ENCODE assay signal across 20 cellular contexts in genomic region chr10:64036996-64037666, GRCh38.
DNase-seq lines count a peak whose midpoint lies in the region; ATAC-seq, FAIRE-seq and TF ChIP-seq lines count a peak whose summit lies in the region.
"Had no signal": no experiment of that assay in that cellular context is flagged by ENCODE, and none has a peak within 500 bp of the region (broad histone marks: within the 10 kb centered on the region; RNA-seq: fewer than 3 reads in every experiment).

No MANE protein-coding gene starts in this region.

- peaks cover 17% of the 10 kb centered on the region for H3K4me1 Mint-ChIP-seq in mesothelial cell of epicardium

- ATAC-seq in sciatic nerve (peak; percentile 31), HG03175 (IDR thresholded peaks at IDR 0.05; ENCODE audit: unreplicated experiment) (no peak)
- ATAC-seq: right lobe of liver; stimulated activated naive B cell treated with anti-CD40 and anti-IgM and Interleukin-4, amounts not matched to agents 10 μg/mL and 1 μg/mL and 100 μg/mL, for 72 hours had no signal

- intact Hi-C loops in sciatic nerve (cut with DNase I), result no loop called here

- peak; percentile 58 for DNase-seq in cerebellum (ENCODE audit: low spot score)
- DNase-seq in midbrain (lab: John Stamatoyannopoulos, UW), result peak; percentile 10
- DNase-seq in sciatic nerve (ENCODE audit: low spot score), result no peak
- DNase-seq in mesothelial cell of epicardium (ENCODE audit: low spot score in 2 of 2, unreplicated experiment in 2 of 2), result no peak
- DNase-seq in cortex of kidney (lab: John Stamatoyannopoulos, UW), result no peak
- DNase-seq in RCC 7860 (ENCODE audit: low spot score), result no peak
- DNase-seq: activated CD4-positive, alpha-beta T cell treated with anti-CD3 and anti-CD28 coated beads, Interleukin-2, amount 10 ng/mL, durations not matched to agents 7 days and 5 days; activated CD8-positive, alpha-beta memory T cell treated with anti-CD3 and anti-CD28 coated beads, Interleukin-2, amount 50 U/mL, for 4 hours; activated effector memory CD4-positive, alpha-beta T cell treated with Interleukin-2 at 50 U/mL for 16 hours; effector memory CD4-positive, alpha-beta T cell; Karpas-422; NCI-H1092; NCI-H2081; right lobe of liver; stimulated activated naive B cell treated with anti-CD40 and anti-IgM and Interleukin-4, amounts not matched to agents 10 μg/mL and 1 μg/mL and 100 μg/mL, for 72 hours had no signal

- no peak overlapping the region for H3K4me3 Mint-ChIP-seq in mesothelial cell of epicardium
- H3K4me3 Mint-ChIP-seq: activated CD4-positive, alpha-beta T cell treated with anti-CD3 and anti-CD28 coated beads, Interleukin-2, amount 10 ng/mL, durations not matched to agents 7 days and 5 days; stimulated activated naive B cell treated with anti-CD40 and anti-IgM and Interleukin-4, amounts not matched to agents 10 μg/mL and 1 μg/mL and 100 μg/mL, for 72 hours; type B pancreatic cell had no signal

- H3K4me1 ChIP-seq in HEK293 (ENCODE audit: control insufficient read depth, insufficient read depth, low read length), result no peaks in the 10 kb centered on the region

- no peaks in the 10 kb centered on the region for H3K36me3 Mint-ChIP-seq in mesothelial cell of epicardium
- H3K36me3 Mint-ChIP-seq: stimulated activated naive B cell treated with anti-CD40 and anti-IgM and Interleukin-4, amounts not matched to agents 10 μg/mL and 1 μg/mL and 100 μg/mL, for 72 hours; type B pancreatic cell had no signal

- no peak for TF ChIP-seq CTCF in HEK293 (tag by site-specific recombination; IDR thresholded peaks at IDR 0.05)
- no peak for TF ChIP-seq CTCF in mesothelial cell of epicardium (IDR thresholded peaks at IDR 0.05; ENCODE audit: unreplicated experiment)

- CTCF ChIA-PET in HEK293 (lab: Yijun Ruan, JAX), result interaction anchor here (0.5 to 0.7 kb wide), 3 partner anchors 172 to 987 kb away, joined by 3 read pairs; no protein-coding TSS in a partner anchor

- peaks cover 6% of the 10 kb centered on the region for H3K27me3 Mint-ChIP-seq in mesothelial cell of epicardium (ENCODE audit: low read depth)

- no peak overlapping the region for H3K4me3 ChIP-seq in HEK293 (ENCODE audit: low read depth, low read length)
- H3K4me3 ChIP-seq: right lobe of liver had no signal

- POLR2A ChIA-PET in HEK293 (lab: Yijun Ruan, JAX), result no interaction called here

- H3K9me3 ChIP-seq in HEK293 (ENCODE audit: control insufficient read depth, insufficient read depth, low read depth, low read length), result no peaks in the 10 kb centered on the region
- H3K9me3 ChIP-seq: right lobe of liver had no signal

- H3K27ac ChIP-seq in HEK293 (ENCODE audit: extremely low read depth, low read depth, low read length), result no peak overlapping the region
- H3K27ac ChIP-seq: right lobe of liver had no signal

- H3K27ac Mint-ChIP-seq in mesothelial cell of epicardium, result no peak overlapping the region
- H3K27ac Mint-ChIP-seq: activated CD4-positive, alpha-beta T cell treated with anti-CD3 and anti-CD28 coated beads, Interleukin-2, amount 10 ng/mL, durations not matched to agents 7 days and 5 days; stimulated activated naive B cell treated with anti-CD40 and anti-IgM and Interleukin-4, amounts not matched to agents 10 μg/mL and 1 μg/mL and 100 μg/mL, for 72 hours; type B pancreatic cell had no signal

- H3K9me3 Mint-ChIP-seq in mesothelial cell of epicardium, result no peaks in the 10 kb centered on the region
- H3K9me3 Mint-ChIP-seq: activated CD4-positive, alpha-beta T cell treated with anti-CD3 and anti-CD28 coated beads, Interleukin-2, amount 10 ng/mL, durations not matched to agents 7 days and 5 days; stimulated activated naive B cell treated with anti-CD40 and anti-IgM and Interleukin-4, amounts not matched to agents 10 μg/mL and 1 μg/mL and 100 μg/mL, for 72 hours; type B pancreatic cell had no signal

- FAIRE-seq in RCC 7860 (lab: Jason Lieb, UNC), result no peak
- FAIRE-seq: HTR-8/SVneo, keratinocyte had no signal

- H3K36me3 ChIP-seq in HEK293 (ENCODE audit: control insufficient read depth in 2 of 2, insufficient read depth in 1 of 2, low read length in 2 of 2), result no peaks in the 10 kb centered on the region
- H3K36me3 ChIP-seq: right lobe of liver had no signal

TF ChIP-seq in HEK293, 187 proteins besides CTCF, POLR2A, EP300 and RAD21:
- TF ChIP-seq SCRT2 (tag by site-specific recombination; IDR thresholded peaks at IDR 0.05), result 0 out of 2 replicates have a peak, but pooled peaks have one; percentile 4
- TF ChIP-seq, protein P1, sequence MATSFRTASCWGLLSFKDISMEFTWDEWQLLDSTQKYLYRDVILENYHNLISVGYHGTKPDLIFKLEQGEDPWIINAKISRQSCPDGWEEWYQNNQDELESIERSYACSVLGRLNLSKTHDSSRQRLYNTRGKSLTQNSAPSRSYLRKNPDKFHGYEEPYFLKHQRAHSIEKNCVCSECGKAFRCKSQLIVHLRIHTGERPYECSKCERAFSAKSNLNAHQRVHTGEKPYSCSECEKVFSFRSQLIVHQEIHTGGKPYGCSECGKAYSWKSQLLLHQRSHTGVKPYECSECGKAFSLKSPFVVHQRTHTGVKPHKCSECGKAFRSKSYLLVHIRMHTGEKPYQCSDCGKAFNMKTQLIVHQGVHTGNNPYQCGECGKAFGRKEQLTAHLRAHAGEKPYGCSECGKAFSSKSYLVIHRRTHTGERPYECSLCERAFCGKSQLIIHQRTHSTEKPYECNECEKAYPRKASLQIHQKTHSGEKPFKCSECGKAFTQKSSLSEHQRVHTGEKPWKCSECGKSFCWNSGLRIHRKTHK (tag by site-specific recombination; IDR thresholded peaks at IDR 0.05), result no peak

Comparison
In these comparisons a context has a peak if more than half of its experiments do, and no peak if none do; other contexts are left out.
1. DNase-seq: peak in cerebellum (single experiment) and midbrain (single experiment); none in sciatic nerve (single experiment), mesothelial cell of epicardium (0 of 2), cortex of kidney (single experiment) and RCC 7860 (single experiment).